In the genomic region with DNA sequence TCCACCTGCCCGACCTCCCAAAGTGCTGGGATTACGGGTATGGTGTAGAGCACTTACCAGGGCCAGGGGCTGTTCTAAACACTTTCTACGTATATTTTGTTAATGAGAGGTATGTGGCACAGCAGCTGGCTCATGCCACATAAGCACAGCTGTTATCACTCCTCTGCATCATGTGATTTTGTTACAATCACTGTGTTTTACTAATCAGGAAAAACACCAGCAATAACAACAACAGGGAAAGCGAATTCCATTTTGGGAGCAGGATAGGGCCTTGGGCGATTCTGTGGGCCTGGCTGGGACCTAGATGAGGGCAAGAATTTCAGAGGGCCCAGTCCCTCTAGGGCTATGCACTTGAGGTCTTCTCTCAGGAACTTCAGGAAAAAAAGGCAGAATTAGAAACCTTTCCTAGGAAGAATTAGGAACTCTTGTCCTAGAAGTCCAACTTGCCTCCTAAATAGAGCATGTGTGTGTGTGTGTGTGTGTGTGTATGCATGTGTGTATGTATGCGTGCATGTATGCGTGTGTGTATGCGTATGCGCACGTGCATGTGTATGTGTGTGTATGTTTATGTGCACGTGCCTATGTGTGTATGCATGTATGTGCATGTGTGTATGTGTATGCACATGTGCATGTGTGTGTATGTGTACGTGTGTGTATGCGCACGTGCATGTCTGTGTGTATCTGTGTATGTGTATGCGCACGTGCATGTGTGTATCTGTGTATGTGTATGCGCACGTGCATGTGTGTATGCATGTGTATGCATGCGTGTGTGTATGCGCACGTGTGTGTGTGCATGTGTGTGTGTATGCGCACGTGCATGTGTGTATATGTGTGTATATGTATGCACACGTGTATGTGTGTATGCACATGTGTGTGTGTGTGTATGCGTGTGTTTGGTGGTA, we compare ENCODE assay signal across 15 cellular contexts. TPM values are rescaled to one million over a fixed set of nuclear protein-coding genes. Genes with fewer than 3 reads are reported as not detected.
DNase-seq lines count a peak whose midpoint lies in the region; ATAC-seq and TF ChIP-seq lines count a peak whose summit lies in the region.
"Had no signal": no experiment of that assay in that cellular context is flagged by ENCODE, and none has a peak within 500 bp of the region (broad histone marks: within the 10 kb centered on the region; RNA-seq: fewer than 3 reads in every experiment).

No MANE protein-coding gene starts in this region.

- no peak overlapping the region for H2BK5ac ChIP-seq in trophoblast cell (ENCODE audit: low read depth, low read length, poor library complexity)

- no peaks in the 10 kb centered on the region for H3K27me3 ChIP-seq in BLaER1
- no peaks in the 10 kb centered on the region for H3K27me3 ChIP-seq in NT2/D1 (ENCODE audit: insufficient read depth, insufficient read length)
- H3K27me3 ChIP-seq in fibroblast of lung (ENCODE audit: control insufficient read depth, insufficient read depth, low read length): no peaks in the 10 kb centered on the region
- H3K27me3 ChIP-seq in trophoblast cell (ENCODE audit: insufficient read depth, low read length): no peaks in the 10 kb centered on the region
- no peaks in the 10 kb centered on the region for H3K27me3 ChIP-seq in effector memory CD4-positive, alpha-beta T cell (replicated peaks; ENCODE audit: control insufficient read depth, insufficient read depth, low read length, poor library complexity, severe bottlenecking)
- H3K27me3 ChIP-seq: MG63, SJSA1 had no signal

- no peak overlapping the region for H4K8ac ChIP-seq in trophoblast cell (ENCODE audit: low read depth, low read length)

- H3K4ac ChIP-seq in trophoblast cell (ENCODE audit: low read depth, low read length): no peak overlapping the region

- no peak for ATAC-seq in HG03520 (IDR thresholded peaks at IDR 0.05; ENCODE audit: unreplicated experiment)
- no peak for ATAC-seq in GM18909 (IDR thresholded peaks at IDR 0.05; ENCODE audit: poor library complexity, unreplicated experiment)

- H4K20me1 ChIP-seq in BLaER1: no peaks in the 10 kb centered on the region
- no peaks in the 10 kb centered on the region for H4K20me1 ChIP-seq in fibroblast of lung (ENCODE audit: control insufficient read depth, extremely low read depth, insufficient read depth, low read length)

- H3K9me3 ChIP-seq in BLaER1 (no peaks in the 10 kb centered on the region), NT2/D1 (ENCODE audit: insufficient read depth, low read length) (no peaks in the 10 kb centered on the region), fibroblast of lung (ENCODE audit: control insufficient read depth, insufficient read depth, low read depth, low read length) (no peaks in the 10 kb centered on the region), trophoblast cell (ENCODE audit: insufficient read depth, low read depth, low read length) (peaks cover 3% of the 10 kb centered on the region)
- no peaks in the 10 kb centered on the region for H3K9me3 ChIP-seq in effector memory CD4-positive, alpha-beta T cell (ENCODE audit: control insufficient read depth, low read length)
- H3K9me3 ChIP-seq: Caco-2, MG63, SJSA1 had no signal

- no peak overlapping the region for H3K14ac ChIP-seq in trophoblast cell (ENCODE audit: low read length)

- H3K27ac ChIP-seq in BLaER1 (peak overlapping the region; percentile 47; the same call in 1 of the 2 replicates), fibroblast of lung (ENCODE audit: insufficient read depth, low read length) (no peak overlapping the region), trophoblast cell (ENCODE audit: low read depth, low read length) (no peak overlapping the region)
- no peak overlapping the region for H3K27ac ChIP-seq in effector memory CD4-positive, alpha-beta T cell (ENCODE audit: insufficient read depth, low read length, poor library complexity, severe bottlenecking)
- H3K27ac ChIP-seq: SJSA1 had no signal

- H4K12ac ChIP-seq in trophoblast cell (ENCODE audit: low read depth, low read length): no peak overlapping the region

- H3K23ac ChIP-seq in trophoblast cell (ENCODE audit: low read length): no peak overlapping the region

- no peak overlapping the region for H2AFZ ChIP-seq in fibroblast of lung (ENCODE audit: low read length)
- no peak overlapping the region for H2AFZ ChIP-seq in trophoblast cell (ENCODE audit: insufficient read depth, low read length, poor library complexity)

- H2BK12ac ChIP-seq in trophoblast cell (ENCODE audit: low read length): no peak overlapping the region

- H3K4me2 ChIP-seq in BLaER1 (peak overlapping the region; percentile 83), fibroblast of lung (ENCODE audit: extremely low read depth, insufficient read depth, low read length) (peak overlapping the region; percentile 9), trophoblast cell (ENCODE audit: low read length) (no peak overlapping the region)

- H2AK5ac ChIP-seq in trophoblast cell (ENCODE audit: low read length): no peak overlapping the region

- H3K4me1 ChIP-seq in BLaER1: peaks cover 73% of the 10 kb centered on the region
- peaks cover 13% of the 10 kb centered on the region for H3K4me1 ChIP-seq in NT2/D1 (ENCODE audit: insufficient read depth, insufficient read length)
- H3K4me1 ChIP-seq in fibroblast of lung (ENCODE audit: control insufficient read depth, extremely low read depth, insufficient read depth, low read length): peaks cover 9% of the 10 kb centered on the region
- peaks cover 9 to 12% of the 10 kb centered on the region in 2 experiments for H3K4me1 ChIP-seq in trophoblast cell (ENCODE audit: control insufficient read depth in 1 of 2, insufficient read depth in 2 of 2, low read length in 2 of 2)
- H3K4me1 ChIP-seq in effector memory CD4-positive, alpha-beta T cell (ENCODE audit: control insufficient read depth, insufficient read depth, low read length, poor library complexity, severe bottlenecking): peaks cover 6% of the 10 kb centered on the region
- H3K4me1 ChIP-seq: SJSA1 had no signal

- TF ChIP-seq CTCF in fibroblast of lung (conservative IDR thresholded peaks at IDR 0.05 in 1 of 2, IDR thresholded peaks at IDR 0.05 in 1 of 2; ENCODE audit: low read depth in 1 of 2, low read length in 2 of 2): no peak

- H3K9ac ChIP-seq in BLaER1: no peak overlapping the region
- H3K9ac ChIP-seq in NT2/D1 (ENCODE audit: insufficient read length, low read depth): peak overlapping the region; percentile 12
- H3K9ac ChIP-seq in fibroblast of lung (ENCODE audit: insufficient read depth, low read length): no peak overlapping the region
- H3K9ac ChIP-seq in trophoblast cell (ENCODE audit: low read length): no peak overlapping the region

- WGBS in trophoblast cell (ENCODE audit: extremely low coverage, insufficient coverage, insufficient read length): no CpG with 5 or more reads among the region's 25 CpGs

- H3K18ac ChIP-seq in trophoblast cell (ENCODE audit: low read length): no peak overlapping the region

- DNase-seq in NT2/D1 (ENCODE audit: low read depth, low spot score): no peak
- no peak for DNase-seq in fibroblast of lung (ENCODE audit: low read depth in 2 of 2)
- DNase-seq in trophoblast cell: peak; percentile 68 to 88
- no peak for DNase-seq in medulla oblongata (ENCODE audit: extremely low spot score)
- DNase-seq in effector memory CD4-positive, alpha-beta T cell: no peak
- DNase-seq: activated gamma-delta T cell; effector CD4-positive, alpha-beta T cell; natural killer cell had no signal

- H3K36me3 ChIP-seq in BLaER1 (no peaks in the 10 kb centered on the region), NT2/D1 (ENCODE audit: insufficient read depth, insufficient read length, low read length) (no peaks in the 10 kb centered on the region), fibroblast of lung (ENCODE audit: control insufficient read depth, insufficient read depth, low read length) (no peaks in the 10 kb centered on the region), trophoblast cell (ENCODE audit: control insufficient read depth in 1 of 2, insufficient read depth in 2 of 2, low read length in 2 of 2) (no peaks in the 10 kb centered on the region)
- no peaks in the 10 kb centered on the region for H3K36me3 ChIP-seq in effector memory CD4-positive, alpha-beta T cell (ENCODE audit: control insufficient read depth, insufficient read depth, low read length)
- H3K36me3 ChIP-seq: MG63, SJSA1 had no signal

- H4K91ac ChIP-seq in trophoblast cell (ENCODE audit: low read depth, low read length): no peak overlapping the region

- H3K79me1 ChIP-seq in trophoblast cell (ENCODE audit: low read length): peaks cover 4% of the 10 kb centered on the region

- no peaks in the 10 kb centered on the region for H3K79me2 ChIP-seq in fibroblast of lung (ENCODE audit: control insufficient read depth, insufficient read depth, low read length)
- H3K79me2 ChIP-seq in trophoblast cell (ENCODE audit: control insufficient read depth, insufficient read depth, low read length, poor library complexity): no peaks in the 10 kb centered on the region

- H3K4me3 ChIP-seq in BLaER1 (no peak overlapping the region), NT2/D1 (ENCODE audit: insufficient read length, low read depth) (no peak overlapping the region), fibroblast of lung (replicated peaks in 1 of 4; ENCODE audit: control extremely low read depth in 1 of 4, insufficient read depth in 1 of 4, low read depth in 3 of 4, low read length in 4 of 4) (no peak overlapping the region), trophoblast cell (ENCODE audit: low read depth, low read length) (no peak overlapping the region)
- H3K4me3 ChIP-seq in effector memory CD4-positive, alpha-beta T cell (ENCODE audit: insufficient read depth, low read depth, low read length, poor library complexity, severe bottlenecking): no peak overlapping the region
- H3K4me3 ChIP-seq: MG63, SJSA1, skin epidermis had no signal

- H2BK120ac ChIP-seq in trophoblast cell (ENCODE audit: insufficient read depth, low read length, poor library complexity): no peak overlapping the region

RNA-seq across cellular contexts. Expression of a gene that starts 41.8 kb away (rescaled TPM):
- total RNA-seq in fibroblast of lung: 202 and 288 TPM in 2 replicates
- polyA plus RNA-seq in fibroblast of lung: 542 and 773 TPM in 2 replicates
- 395 and 442 TPM in 2 replicates for polyA plus RNA-seq in fibroblast of lung (2012)
- 1,176 and 1,331 TPM in 2 replicates for polyA minus RNA-seq in fibroblast of lung (ENCODE audit: low replicate concordance)
- polyA plus RNA-seq in trophoblast cell (2013): 213 and 229 TPM in 2 replicates

Comparison
In these comparisons a context has a peak if more than half of its experiments do, and no peak if none do; other contexts are left out.
1. DNase-seq: peak in trophoblast cell (2 of 2); none in NT2/D1 (single experiment), fibroblast of lung (0 of 2), medulla oblongata (single experiment) and effector memory CD4-positive, alpha-beta T cell (0 of 3).